In the genomic region with DNA sequence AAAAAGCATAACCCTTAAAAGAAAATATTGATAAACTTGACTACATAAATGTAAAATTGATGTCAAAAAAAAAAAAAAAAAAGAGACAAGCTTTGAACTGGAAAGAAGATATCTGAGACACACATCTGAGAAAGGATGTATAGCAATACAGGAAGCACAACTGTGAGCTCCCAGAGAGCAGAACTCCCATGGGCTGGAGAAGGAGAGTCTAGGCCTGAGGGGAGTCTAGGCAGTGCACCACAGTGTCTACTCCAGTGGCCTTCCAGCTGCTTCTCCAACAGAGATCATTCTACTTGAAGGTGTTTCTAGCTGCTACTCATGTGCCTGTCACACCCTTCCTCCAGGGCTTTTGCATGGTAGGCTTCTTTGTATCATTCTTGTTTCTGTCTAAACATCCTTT, we compare ENCODE assay signal across 9 cellular contexts. TPM values are rescaled to one million over a fixed set of nuclear protein-coding genes. Genes with fewer than 3 reads are reported as not detected.
"Had no signal": no experiment of that assay in that cellular context is flagged by ENCODE, and none has a peak within 500 bp of the region (broad histone marks: within the 10 kb centered on the region; RNA-seq: fewer than 3 reads in every experiment).

No MANE protein-coding gene starts in this region.

- H3K9me3 ChIP-seq: HAP-1 had no signal

- H3K36me3 ChIP-seq: HAP-1 had no signal

- DNase-seq: GM23248, GOT3, H7, IMR-90 had no signal

- H3K4me3 ChIP-seq: GM23248, HAP-1, K562 had no signal

- H3K27ac ChIP-seq: GM23248 had no signal

- ATAC-seq: HCT116, K562 had no signal

- H3K4me1 ChIP-seq: HAP-1 had no signal

RNA-seq across cellular contexts. Expression of a gene that starts 54.2 kb away (rescaled TPM):
- total RNA-seq: GM23248, H4, HT-29, IMR-90, K562 had no signal
- polyA plus RNA-seq: GM23248, IMR-90 had no signal
